14 cellular contexts compared by ENCODE assay signal in the genomic region with DNA sequence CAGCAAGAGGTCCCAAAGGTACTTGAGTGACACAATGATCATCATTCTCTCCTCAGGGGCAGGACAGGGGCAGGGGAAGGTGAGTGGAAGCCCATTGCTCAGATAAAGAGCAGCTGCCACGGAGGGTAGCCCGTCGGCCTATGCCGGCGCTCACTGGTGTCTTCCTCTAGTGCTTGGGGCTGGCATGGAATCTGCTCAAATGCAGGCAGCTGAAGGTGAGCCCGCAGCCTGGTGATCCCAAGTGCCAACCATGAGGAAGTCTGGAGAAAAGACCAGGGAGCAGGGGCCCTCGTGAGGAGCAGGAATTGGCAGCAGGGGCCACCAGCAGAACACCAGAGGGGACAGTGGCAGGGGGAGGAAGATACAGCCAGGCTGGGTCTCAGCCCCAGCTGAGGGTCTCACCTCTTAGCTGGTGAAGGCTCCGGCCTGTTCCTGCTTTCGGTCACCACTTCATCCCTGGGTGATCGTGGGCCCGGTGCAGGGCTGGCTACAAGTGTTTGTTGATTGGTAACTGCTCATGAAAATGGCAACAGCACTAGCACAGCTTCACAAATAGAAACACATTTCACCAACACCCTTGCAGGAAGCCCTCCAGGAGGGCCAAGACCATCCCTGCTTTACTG. TPM values are rescaled to one million over a fixed set of nuclear protein-coding genes. Genes with fewer than 3 reads are reported as not detected.
DNase-seq lines count a peak whose midpoint lies in the region; ATAC-seq and TF ChIP-seq lines count a peak whose summit lies in the region.
"Had no signal": no experiment of that assay in that cellular context is flagged by ENCODE, and none has a peak within 500 bp of the region (broad histone marks: within the 10 kb centered on the region; RNA-seq: fewer than 3 reads in every experiment).

No MANE protein-coding gene starts in this region.

- H3K4me2 ChIP-seq in GM23248 (ENCODE audit: unreplicated experiment), result no peak overlapping the region

- 85 to 89% methylated on average over 11 of the region's 11 CpGs for WGBS in GM23248 (ENCODE audit: low coverage in 1 of 2, low lambda C conversion rate in 2 of 2, missing lambda C conversion rate in 2 of 2), 2 experiments

- no peaks in the 10 kb centered on the region for H4K20me1 ChIP-seq in GM23248 (ENCODE audit: insufficient read depth)

- in situ Hi-C loops in GM23248 (cut with MboI), result no loop called here

- no peak for TF ChIP-seq CTCF in CD4-positive, alpha-beta T cell (IDR thresholded peaks at IDR 0.05)

- no peaks in the 10 kb centered on the region for H3K9me3 Mint-ChIP-seq in CD4-positive, alpha-beta T cell
- no peaks in the 10 kb centered on the region for H3K9me3 Mint-ChIP-seq in activated naive CD8-positive, alpha-beta T cell (ENCODE audit: low read depth)

- peaks cover 38% of the 10 kb centered on the region for H3K4me1 Mint-ChIP-seq in CD4-positive, alpha-beta T cell (ENCODE audit: low read depth)
- H3K4me1 Mint-ChIP-seq in activated naive CD8-positive, alpha-beta T cell (ENCODE audit: low read depth), result peaks cover 51% of the 10 kb centered on the region

- H3K36me3 Mint-ChIP-seq in CD4-positive, alpha-beta T cell (ENCODE audit: low read depth), result peaks cover 59% of the 10 kb centered on the region
- peaks cover 14% of the 10 kb centered on the region for H3K36me3 Mint-ChIP-seq in activated naive CD8-positive, alpha-beta T cell

- no peak for ATAC-seq in CD4-positive, alpha-beta T cell (ENCODE audit: poor library complexity)
- no peak for ATAC-seq in GM18519 (IDR thresholded peaks at IDR 0.05; ENCODE audit: low FRiP score, unreplicated experiment)
- no peak for ATAC-seq in HG03280 (IDR thresholded peaks at IDR 0.05; ENCODE audit: unreplicated experiment)

- H3K9me3 ChIP-seq in CD4-positive, alpha-beta T cell (ENCODE audit: control insufficient read depth, low read length), result no peaks in the 10 kb centered on the region
- H3K9me3 ChIP-seq in GM23248 (ENCODE audit: low read depth), result no peaks in the 10 kb centered on the region

- H3K27ac Mint-ChIP-seq in CD4-positive, alpha-beta T cell, result peak overlapping the region; percentile 76
- H3K27ac Mint-ChIP-seq in activated naive CD8-positive, alpha-beta T cell, result peak overlapping the region; percentile 92

- H3K79me2 ChIP-seq in GM23248 (ENCODE audit: insufficient read depth), result no peaks in the 10 kb centered on the region

- no peaks in the 10 kb centered on the region for H3K27me3 ChIP-seq in CD4-positive, alpha-beta T cell (ENCODE audit: control insufficient read depth, insufficient read depth, low read length)
- H3K27me3 ChIP-seq in GM23248 (replicated peaks; ENCODE audit: insufficient read depth), result no peaks in the 10 kb centered on the region

- peak overlapping the region; percentile 3 for H3K27ac ChIP-seq in CD4-positive, alpha-beta T cell (ENCODE audit: low read depth, low read length)
- H3K27ac ChIP-seq in GM23248, result peak overlapping the region; percentile 39
- H3K27ac ChIP-seq: HL-60 had no signal

- no peak overlapping the region for H3K4me3 Mint-ChIP-seq in CD4-positive, alpha-beta T cell
- peak overlapping the region; percentile 68 for H3K4me3 Mint-ChIP-seq in activated naive CD8-positive, alpha-beta T cell

- H3K27me3 Mint-ChIP-seq in CD4-positive, alpha-beta T cell, result no peaks in the 10 kb centered on the region
- no peaks in the 10 kb centered on the region for H3K27me3 Mint-ChIP-seq in activated naive CD8-positive, alpha-beta T cell

- no peak for DNase-seq in CD4-positive, alpha-beta T cell
- DNase-seq in GM23248 (no peak), myocyte (ENCODE audit: low read depth) (peak; percentile 23), GOT3 (lab: John Stamatoyannopoulos, UW) (no peak), GDM1 (lab: John Stamatoyannopoulos, UW) (no peak)
- DNase-seq: anterior cingulate cortex, DMS 273 treated with DMSO at 0.1 percent for 48 hours, NCI-H510A, SHP77 treated with DMSO at 0.1 percent for 48 hours had no signal

- H3K4me3 ChIP-seq in GM23248, result no peak overlapping the region
- H3K4me3 ChIP-seq: skin epidermis had no signal

- intact Hi-C loops in CD4-positive, alpha-beta T cell (cut with DNase I, micrococcal nuclease), result no loop called here

- CTCF ChIA-PET in CD4-positive, alpha-beta T cell (lab: Charles Lee), result interaction anchor here (1.0 kb wide), 1 partner anchor 25 kb away, joined by 3 read pairs; no protein-coding TSS in a partner anchor

- H3F3A ChIP-seq in GM23248 (ENCODE audit: insufficient read depth), result peaks cover 15% of the 10 kb centered on the region; the same call in 1 of the 2 replicates

- no peak overlapping the region for H3K9ac ChIP-seq in GM23248

- H3K4me1 ChIP-seq in GM23248 (ENCODE audit: insufficient read depth), result no peaks in the 10 kb centered on the region

- no peak overlapping the region for H2AFZ ChIP-seq in GM23248

- POLR2A ChIA-PET in CD4-positive, alpha-beta T cell (lab: Charles Lee), result no interaction called here

- H3K36me3 ChIP-seq in GM23248 (ENCODE audit: low read depth), result peaks cover 26% of the 10 kb centered on the region

- no peaks in the 10 kb centered on the region for H3K9me2 ChIP-seq in GM23248 (ENCODE audit: insufficient read depth)

RNA-seq across cellular contexts. Expression of gene RBCK1, which starts 24.7 kb away (rescaled TPM):
- 10 to 100 TPM; 53.3 to 57.3 TPM for total RNA-seq in CD4-positive, alpha-beta T cell
- 104 and 129 TPM in 2 replicates for total RNA-seq in GM23248 (2014; rRNA removed; shearing (Covaris generic))
- polyA plus RNA-seq in GM23248 (2016; fragmentation: Nextera tagmentation; extraction: Ambion mirVana), result 72.3 and 79.9 TPM in 2 replicates
- total RNA-seq in myocyte, result 85.1 and 106 TPM in 2 replicates
- polyA plus RNA-seq in myocyte (2012), result 97.8 TPM

RNA-seq across cellular contexts. Expression of gene TBC1D20, which starts 29.5 kb away (rescaled TPM):
- total RNA-seq in CD4-positive, alpha-beta T cell, result 10 to 100 TPM; 15.7 to 16.1 TPM
- 43.3 and 51.4 TPM in 2 replicates for total RNA-seq in GM23248 (2014; rRNA removed; shearing (Covaris generic))
- polyA plus RNA-seq in GM23248 (2016; fragmentation: Nextera tagmentation; extraction: Ambion mirVana), result 31.0 and 33.0 TPM in 2 replicates
- total RNA-seq in myocyte, result 29.1 and 40.1 TPM in 2 replicates
- polyA plus RNA-seq in myocyte (2012), result 45.1 TPM

RNA-seq across cellular contexts. Expression of gene TRIB3, which starts 52.2 kb away (rescaled TPM):
- 1 to 10 TPM; 1.3 to 1.5 TPM for total RNA-seq in CD4-positive, alpha-beta T cell
- total RNA-seq in GM23248 (2014; rRNA removed; shearing (Covaris generic)), result 88.5 and 99.2 TPM in 2 replicates
- polyA plus RNA-seq in GM23248 (2016; fragmentation: Nextera tagmentation; extraction: Ambion mirVana), result 63.0 and 66.1 TPM in 2 replicates
- 6.1 and 9.6 TPM in 2 replicates for total RNA-seq in myocyte
- polyA plus RNA-seq in myocyte (2012), result 69.0 TPM
